Comparison of ENCODE assay signal across 20 cellular contexts in the genomic region with DNA sequence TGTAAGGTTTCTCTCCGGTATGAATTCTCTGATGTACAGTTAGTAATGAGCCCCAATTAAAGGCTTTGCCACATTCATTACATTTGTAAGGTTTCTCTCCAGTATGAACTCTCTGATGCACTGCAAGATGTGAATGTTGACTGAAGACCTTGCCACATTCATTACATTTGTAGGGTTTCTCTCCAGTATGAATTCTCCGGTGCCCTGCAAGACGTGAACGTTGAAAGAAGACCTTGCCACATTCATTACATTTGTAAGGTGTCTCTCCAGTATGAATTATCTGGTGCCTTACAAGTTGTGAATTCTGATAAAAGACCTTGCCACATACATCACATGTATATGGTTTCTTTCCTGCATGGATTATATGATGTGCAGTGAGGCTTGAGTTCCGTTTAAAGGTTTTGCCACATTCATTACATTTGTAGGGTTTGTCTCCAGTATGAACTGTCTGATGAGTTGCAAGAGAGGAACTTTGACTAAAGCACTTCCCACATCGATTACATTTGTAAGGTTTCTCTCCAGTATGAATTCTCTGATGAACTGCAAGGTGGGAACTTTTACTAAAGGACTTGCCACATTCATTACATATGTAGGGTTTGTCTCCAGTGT.
"Had no signal": no experiment of that assay in that cellular context is flagged by ENCODE, and none has a peak within 500 bp of the region (broad histone marks: within the 10 kb centered on the region; RNA-seq: fewer than 3 reads in every experiment).

No MANE protein-coding gene starts in this region.

- H3K4me1 Mint-ChIP-seq: activated naive CD8-positive, alpha-beta T cell treated with anti-CD3 and anti-CD28 coated beads for 36 hours had no signal

- H3K4me3 ChIP-seq: heart left ventricle, left lung, sigmoid colon had no signal

- H2AFZ ChIP-seq: parathyroid adenoma had no signal

- H3K9ac ChIP-seq: parathyroid adenoma had no signal

- H3K4me3 Mint-ChIP-seq: activated naive CD8-positive, alpha-beta T cell treated with anti-CD3 and anti-CD28 coated beads for 36 hours; natural killer cell treated with Interleukin-12 subunit alpha and Interleukin-12 subunit beta and Interleukin-15 and Interleukin-18, amount 100 ng/mL, for 72 hours; T-helper 2 cell treated with Interferon-gamma antibody and Interleukin-4, amounts not matched to agents 5 μg/mL and 100 μg/mL, for 36 hours had no signal

- H3K27ac Mint-ChIP-seq: activated naive CD8-positive, alpha-beta T cell treated with anti-CD3 and anti-CD28 coated beads for 36 hours; natural killer cell treated with Interleukin-12 subunit alpha and Interleukin-12 subunit beta and Interleukin-15 and Interleukin-18, amount 100 ng/mL, for 72 hours; T-helper 2 cell treated with Interferon-gamma antibody and Interleukin-4, amounts not matched to agents 5 μg/mL and 100 μg/mL, for 36 hours had no signal

- DNase-seq: activated CD4-positive, alpha-beta T cell treated with anti-CD3 and anti-CD28 coated beads, Interleukin-2, amount 50 U/mL, for 4 hours; activated naive CD4-positive, alpha-beta T cell; activated naive CD8-positive, alpha-beta T cell treated with anti-CD3 and anti-CD28 coated beads for 36 hours; activated T-cell treated with anti-CD3 and anti-CD28 coated beads for 4 hours; amygdala; caudate nucleus; gastrocnemius medialis; heart left ventricle; left lung; mammary epithelial cell; sigmoid colon; stimulated activated naive CD4-positive, alpha-beta T cell treated with Interleukin-2 at 50 U/mL for 16 hours; trophoblast cell had no signal

- H3K4me1 ChIP-seq: gastrocnemius medialis, heart left ventricle, left lung, parathyroid adenoma, sigmoid colon had no signal

- FAIRE-seq: colon, TTC549 had no signal

- H3K27me3 Mint-ChIP-seq: activated naive CD8-positive, alpha-beta T cell treated with anti-CD3 and anti-CD28 coated beads for 36 hours; natural killer cell treated with Interleukin-12 subunit alpha and Interleukin-12 subunit beta and Interleukin-15 and Interleukin-18, amount 100 ng/mL, for 72 hours had no signal

- ATAC-seq: esophagus mucosa; gastrocnemius medialis; heart left ventricle; left lung; natural killer cell treated with Interleukin-12 subunit alpha and Interleukin-12 subunit beta and Interleukin-15 and Interleukin-18, amount 100 ng/mL, for 72 hours had no signal

- H3K27me3 ChIP-seq: gastrocnemius medialis, heart left ventricle, left lung, neutrophil, sigmoid colon had no signal

- H3K27ac ChIP-seq: gastrocnemius medialis, heart left ventricle, left lung, neutrophil, parathyroid adenoma, sigmoid colon had no signal
